In genomic region chr2:236642584-236643291, GRCh38 we compare ENCODE assay signal across 9 cellular contexts.
DNase-seq lines count a peak whose midpoint lies in the region; ATAC-seq and TF ChIP-seq lines count a peak whose summit lies in the region.
"Had no signal": no experiment of that assay in that cellular context is flagged by ENCODE, and none has a peak within 500 bp of the region (broad histone marks: within the 10 kb centered on the region; RNA-seq: fewer than 3 reads in every experiment).

No MANE protein-coding gene starts in this region.

- DNase-seq in MG63 (peak; percentile 98), endodermal cell (peak; percentile 66), medulla oblongata (ENCODE audit: extremely low spot score) (peak; percentile 52), upper lobe of right lung (peak; percentile 72), COLO829 (ENCODE audit: low spot score) (no peak), posterior cingulate gyrus (no peak), NCI-H2171 treated with DMSO at 0.1 percent for 48 hours (lab: John Stamatoyannopoulos, UW) (no peak)

- no peak overlapping the region for H3K9ac ChIP-seq in endodermal cell (ENCODE audit: extremely low read depth, low read length, poor library complexity, severe bottlenecking)

- H3K36me3 Mint-ChIP-seq in endodermal cell (ENCODE audit: low read depth) = no peaks in the 10 kb centered on the region

- ATAC-seq in upper lobe of right lung (peak; percentile 89), GM21576 (IDR thresholded peaks at IDR 0.05; ENCODE audit: unreplicated experiment) (no peak)

- peaks cover 18% of the 10 kb centered on the region for H3K27me3 Mint-ChIP-seq in endodermal cell (ENCODE audit: insufficient read depth)

- no peak overlapping the region for H3K4me3 Mint-ChIP-seq in endodermal cell
- H3K4me3 Mint-ChIP-seq: T-helper 1 cell treated with Interleukin-12 subunit alpha and Interleukin-12 subunit beta and Interleukin-4 antibody, amounts not matched to agents 30 μg/mL and 1 μg/mL, for 36 hours had no signal

- H3K4me1 Mint-ChIP-seq in endodermal cell = peaks cover 4% of the 10 kb centered on the region

- H3K9me3 Mint-ChIP-seq in endodermal cell = peaks cover 14% of the 10 kb centered on the region
- H3K9me3 Mint-ChIP-seq: T-helper 1 cell treated with Interleukin-12 subunit alpha and Interleukin-12 subunit beta and Interleukin-4 antibody, amounts not matched to agents 30 μg/mL and 1 μg/mL, for 36 hours had no signal

- WGBS in endodermal cell (ENCODE audit: insufficient coverage in 1 of 2, insufficient read length in 1 of 2), 2 experiments = 78 to 79% methylated on average over 18 to 23 of the region's 23 CpGs

- H3K27ac ChIP-seq in endodermal cell (ENCODE audit: low read depth, low read length) (no peak overlapping the region), upper lobe of right lung (peak overlapping the region; percentile 25)

- H3K27ac Mint-ChIP-seq in endodermal cell = peak overlapping the region; percentile 72
- H3K27ac Mint-ChIP-seq: T-helper 1 cell treated with Interleukin-12 subunit alpha and Interleukin-12 subunit beta and Interleukin-4 antibody, amounts not matched to agents 30 μg/mL and 1 μg/mL, for 36 hours had no signal

- H3K27me3 ChIP-seq in MG63 = no peaks in the 10 kb centered on the region
- H3K27me3 ChIP-seq in endodermal cell (ENCODE audit: control insufficient read depth, insufficient read depth, low read length, poor library complexity, severe bottlenecking) = no peaks in the 10 kb centered on the region
- H3K27me3 ChIP-seq in upper lobe of right lung = no peaks in the 10 kb centered on the region

- intact Hi-C loops in upper lobe of right lung (cut with DNase I) (no loop called here), posterior cingulate gyrus (cut with DNase I) (no loop called here)

- no peak for TF ChIP-seq CTCF in endodermal cell (conservative IDR thresholded peaks at IDR 0.05)
- no peak for TF ChIP-seq CTCF in upper lobe of right lung (IDR thresholded peaks at IDR 0.05)

- H3K4me1 ChIP-seq in endodermal cell (ENCODE audit: control insufficient read depth, insufficient read depth, low read length) (no peaks in the 10 kb centered on the region), upper lobe of right lung (no peaks in the 10 kb centered on the region)

- peaks cover 4% of the 10 kb centered on the region for H3K9me3 ChIP-seq in MG63
- H3K9me3 ChIP-seq in endodermal cell (ENCODE audit: control insufficient read depth, low read length) = peaks cover 8% of the 10 kb centered on the region
- no peaks in the 10 kb centered on the region for H3K9me3 ChIP-seq in upper lobe of right lung

- H3K36me3 ChIP-seq in MG63 (no peaks in the 10 kb centered on the region), endodermal cell (ENCODE audit: control insufficient read depth, insufficient read depth, low read length) (no peaks in the 10 kb centered on the region), upper lobe of right lung (no peaks in the 10 kb centered on the region)

- H3K4me3 ChIP-seq in MG63 (no peak overlapping the region), endodermal cell (ENCODE audit: low read length) (no peak overlapping the region), upper lobe of right lung (no peak overlapping the region)

Comparison
In these comparisons a context has a peak if more than half of its experiments do, and no peak if none do; other contexts are left out.
1. DNase-seq: peak in MG63 (single experiment), endodermal cell (single experiment), medulla oblongata (single experiment) and upper lobe of right lung (single experiment); none in COLO829 (single experiment), posterior cingulate gyrus (0 of 10) and NCI-H2171 treated with DMSO at 0.1 percent for 48 hours (single experiment).